ENCODE assay signal across 8 cellular contexts in genomic region chr9:77455312-77455927, GRCh38.
DNase-seq lines count a peak whose midpoint lies in the region; ATAC-seq and TF ChIP-seq lines count a peak whose summit lies in the region.

No MANE protein-coding gene starts in this region.

- POLR2A ChIA-PET in AG04450 (lab: Yijun Ruan, JAX) = no interaction called here

- CTCF ChIA-PET in AG04450 (lab: Charles Lee) = interaction anchor here (0.6 to 5.8 kb wide), 13 partner anchors 12 to 580 kb away, joined by 3 to 115 read pairs (median 29); no protein-coding TSS in a partner anchor

- no peak for DNase-seq in AG04450 (ENCODE audit: low read depth, low spot score)
- DNase-seq in GM13976 (ENCODE audit: low spot score) = no peak
- DNase-seq in HT-29 (ENCODE audit: low spot score) = peak; percentile 83
- peak; percentile 18 for DNase-seq in T follicular helper cell (ENCODE audit: low read depth)
- DNase-seq in epithelial cell of proximal tubule (ENCODE audit: low read depth) = no peak
- DNase-seq in stimulated activated CD4-positive, alpha-beta T cell treated with anti-CD3 and anti-CD28 coated beads, Interleukin-2, amount 100 ng/mL, for 48 hours = peak; percentile 23 to 41
- DNase-seq in lower leg skin (ENCODE audit: low spot score in 2 of 2) = no peak

- intact Hi-C loops in lower leg skin (cut with DNase I; ENCODE audit: low total_unique reads) = no loop called here

- WGBS in lower leg skin, 2 donors = 66 to 71% methylated on average over 8 of the region's 8 CpGs

- H3K27me3 ChIP-seq in AG04450 (ENCODE audit: control insufficient read depth, insufficient read depth, low read length) = no peaks in the 10 kb centered on the region

- ATAC-seq in GM18502 (IDR thresholded peaks at IDR 0.05; ENCODE audit: poor library complexity, unreplicated experiment) = no peak

- in situ Hi-C loops in GM13976 (cut with MboI; ENCODE audit: low sequenced_read_pairs, unreplicated experiment) = loop anchor here (25.0 kb wide), 1 partner anchor 282 kb away; no protein-coding TSS in a partner anchor

- H3K4me3 ChIP-seq in AG04450 (ENCODE audit: low read depth, low read length) = no peak overlapping the region
- H3K4me3 ChIP-seq in epithelial cell of proximal tubule (ENCODE audit: low read depth, low read length) = no peak overlapping the region
- H3K4me3 ChIP-seq in lower leg skin (ENCODE audit: low read depth, poor library complexity, severe bottlenecking) = no peak overlapping the region

- peak; percentile 25; the same call in 1 of the 2 replicates for TF ChIP-seq CTCF in AG04450 (IDR thresholded peaks at IDR 0.05; ENCODE audit: low read depth, low read length)
- TF ChIP-seq CTCF in GM13976 (IDR thresholded peaks at IDR 0.05; ENCODE audit: borderline replicate concordance, control extremely low read depth, extremely low read depth, insufficient read depth, missing control alignments) = peak; percentile 32
- TF ChIP-seq CTCF in epithelial cell of proximal tubule (conservative IDR thresholded peaks at IDR 0.05; ENCODE audit: low read depth, low read length) = peak; percentile 71
- TF ChIP-seq CTCF in lower leg skin (IDR thresholded peaks at IDR 0.05) = no peak

- no peak for TF ChIP-seq POLR2A in lower leg skin (IDR thresholded peaks at IDR 0.05)

- no peaks in the 10 kb centered on the region; the same call in 1 of the 2 replicates for H3K9me3 ChIP-seq in AG04450 (ENCODE audit: control insufficient read depth, insufficient read depth, low read length)

- peak overlapping the region; percentile 61 for H3K27ac ChIP-seq in AG04450 (ENCODE audit: low read depth, low read length)

Comparison
In these comparisons a context has a peak if more than half of its experiments do, and no peak if none do; other contexts are left out.
1. DNase-seq: peak in HT-29 (single experiment), T follicular helper cell (single experiment) and stimulated activated CD4-positive, alpha-beta T cell treated with anti-CD3 and anti-CD28 coated beads, Interleukin-2, amount 100 ng/mL, for 48 hours (2 of 2); none in AG04450 (single experiment), GM13976 (single experiment), epithelial cell of proximal tubule (single experiment) and lower leg skin (0 of 2).
2. CTCF ChIP-seq: peak in AG04450 (single experiment), GM13976 (single experiment) and epithelial cell of proximal tubule (single experiment); none in lower leg skin (0 of 3).